Comparison of ENCODE assay signal across 10 cellular contexts in the genomic region with DNA sequence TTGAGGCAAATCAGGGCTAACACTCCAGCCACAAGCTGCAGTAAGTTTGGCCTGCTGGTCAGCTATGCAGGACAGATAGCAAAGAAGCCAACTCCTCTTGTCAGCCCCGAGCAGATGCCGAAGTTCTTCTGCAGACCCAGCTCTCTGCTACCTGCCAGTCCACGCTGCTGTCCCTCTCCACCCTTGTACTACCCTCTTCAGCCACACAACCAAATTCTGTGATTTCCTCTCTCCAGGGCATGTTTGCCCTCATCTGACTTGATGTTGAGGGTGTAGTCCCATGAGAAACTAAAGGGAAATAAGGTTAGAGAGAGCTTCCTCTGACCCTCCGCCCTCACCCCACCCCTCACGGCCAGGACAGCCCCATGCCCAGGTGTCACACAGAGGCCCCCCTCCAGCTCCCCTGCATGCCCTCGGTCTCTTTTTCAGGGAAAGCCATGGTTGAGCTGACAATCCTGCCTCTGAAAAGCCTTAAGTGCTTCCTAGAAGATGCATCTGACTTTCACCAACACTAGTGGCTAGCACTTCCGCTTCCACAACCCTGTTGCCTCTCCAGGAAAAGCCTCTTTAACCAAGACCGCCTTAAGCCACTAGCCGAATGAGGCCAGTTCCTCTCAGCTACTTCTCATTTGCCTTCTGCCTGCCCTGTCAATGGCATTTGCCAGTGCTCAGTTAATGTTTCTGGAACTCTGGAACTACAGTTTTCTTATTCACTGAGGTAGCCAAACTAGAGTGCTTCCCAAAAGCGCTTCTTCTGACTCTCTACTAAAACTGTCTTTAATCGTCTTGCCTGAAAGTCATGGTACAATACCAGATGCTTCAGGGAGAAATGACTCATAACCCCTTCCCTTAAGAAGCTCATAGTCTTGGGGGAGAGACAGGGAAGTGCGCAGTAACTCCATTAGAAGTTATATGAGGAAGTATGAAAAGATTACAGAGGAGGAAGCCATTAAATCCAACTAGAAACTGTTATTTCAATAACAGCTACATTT.
DNase-seq lines count a peak whose midpoint lies in the region; ATAC-seq and TF ChIP-seq lines count a peak whose summit lies in the region.
"Had no signal": no experiment of that assay in that cellular context is flagged by ENCODE, and none has a peak within 500 bp of the region (broad histone marks: within the 10 kb centered on the region; RNA-seq: fewer than 3 reads in every experiment).

No MANE protein-coding gene starts in this region.

- no peaks in the 10 kb centered on the region for H3K36me3 Mint-ChIP-seq in CD4-positive, alpha-beta T cell (ENCODE audit: low read depth)

- no peaks in the 10 kb centered on the region for H3K27me3 Mint-ChIP-seq in CD4-positive, alpha-beta T cell

- H3K4me3 Mint-ChIP-seq in CD4-positive, alpha-beta T cell: peak overlapping the region; percentile 36

- H3K27ac Mint-ChIP-seq in CD4-positive, alpha-beta T cell: peak overlapping the region; percentile 75

- H3K36me3 ChIP-seq in heart left ventricle: no peaks in the 10 kb centered on the region
- H3K36me3 ChIP-seq: SJSA1 had no signal

- intact Hi-C loops in CD4-positive, alpha-beta T cell (cut with DNase I, micrococcal nuclease): no loop called here
- intact Hi-C loops in heart left ventricle (cut with DNase I): no loop called here

- no peak overlapping the region for H3K27ac ChIP-seq in CD4-positive, alpha-beta T cell (ENCODE audit: low read depth, low read length)
- H3K27ac ChIP-seq in heart left ventricle: peak overlapping the region in 2 of 12 donors; percentile 37 to 89
- H3K27ac ChIP-seq: SJSA1 had no signal

- H3K9me3 ChIP-seq in CD4-positive, alpha-beta T cell (ENCODE audit: control insufficient read depth, low read length): no peaks in the 10 kb centered on the region
- H3K9me3 ChIP-seq in heart left ventricle: no peaks in the 10 kb centered on the region
- H3K9me3 ChIP-seq: SJSA1 had no signal

- no peak overlapping the region for H3K4me3 ChIP-seq in heart left ventricle
- H3K4me3 ChIP-seq: SJSA1 had no signal

- WGBS in heart left ventricle, 4 donors: 72 to 82% (median 73%) methylated on average over 12 of the region's 12 CpGs

- DNase-seq in CD4-positive, alpha-beta T cell: no peak
- DNase-seq in RPMI7951 (ENCODE audit: low read depth) (peak; percentile 64), heart left ventricle (peak in 4 of 5 donors; percentile 19 to 35 (median 31)), AG08395 (ENCODE audit: low spot score) (no peak), NAMALWA (ENCODE audit: low spot score) (no peak)
- DNase-seq in activated T-cell treated with anti-CD3 and anti-CD28 coated beads, Interleukin-2, amount 50 U/mL, for 48 hours: no peak
- DNase-seq: DMS 273 treated with DMSO at 0.1 percent for 48 hours had no signal

- TF ChIP-seq POLR2A in heart left ventricle (IDR thresholded peaks at IDR 0.05) (no peak), GM18505 (IDR thresholded peaks at IDR 0.05; ENCODE audit: borderline replicate concordance, extremely low read depth, insufficient read depth, insufficient read length) (no peak)

- no peak for TF ChIP-seq CTCF in CD4-positive, alpha-beta T cell (IDR thresholded peaks at IDR 0.05)
- no peak for TF ChIP-seq CTCF in heart left ventricle (IDR thresholded peaks at IDR 0.05)

- CTCF ChIA-PET in CD4-positive, alpha-beta T cell (lab: Charles Lee): no interaction called here

- peaks cover 81% of the 10 kb centered on the region for H3K4me1 Mint-ChIP-seq in CD4-positive, alpha-beta T cell (ENCODE audit: low read depth)

- ATAC-seq in CD4-positive, alpha-beta T cell (ENCODE audit: poor library complexity): no peak
- ATAC-seq in GM21737 (IDR thresholded peaks at IDR 0.05; ENCODE audit: unreplicated experiment) (peak; percentile 51), heart left ventricle (peak in 3 of 4 donors; percentile 51 to 81 (median 74)), GM18505 (IDR thresholded peaks at IDR 0.05; ENCODE audit: unreplicated experiment) (no peak)

- no peaks in the 10 kb centered on the region for H3K27me3 ChIP-seq in CD4-positive, alpha-beta T cell (ENCODE audit: control insufficient read depth, insufficient read depth, low read length)
- H3K27me3 ChIP-seq in heart left ventricle: peaks cover 0 to 11% (median 0%) of the 10 kb centered on the region in 9 donors
- H3K27me3 ChIP-seq: SJSA1 had no signal

- POLR2A ChIA-PET in CD4-positive, alpha-beta T cell (lab: Charles Lee): interaction anchor here (0.6 to 9.1 kb wide), 5 partner anchors 9 to 300 kb away, joined by 3 to 104 read pairs (median 4); a partner anchor contains a TSS

- H3K9me3 Mint-ChIP-seq in CD4-positive, alpha-beta T cell: no peaks in the 10 kb centered on the region

- H3K4me1 ChIP-seq in heart left ventricle: peaks cover 0 to 62% (median 0%) of the 10 kb centered on the region in 12 donors
- H3K4me1 ChIP-seq: SJSA1 had no signal

Comparison
In these comparisons a context has a peak if more than half of its experiments do, and no peak if none do; other contexts are left out.
1. ATAC-seq: peak in GM21737 (single experiment) and heart left ventricle (3 of 4); none in CD4-positive, alpha-beta T cell (single experiment) and GM18505 (single experiment).
2. DNase-seq: peak in RPMI7951 (single experiment) and heart left ventricle (4 of 5); none in CD4-positive, alpha-beta T cell (0 of 10), activated T-cell treated with anti-CD3 and anti-CD28 coated beads, Interleukin-2, amount 50 U/mL, for 48 hours (0 of 2), AG08395 (single experiment) and NAMALWA (single experiment).